In genomic region chr1:62621907-62622306, GRCh38 we compare ENCODE assay signal across 9 cellular contexts. TPM values are rescaled to one million over a fixed set of nuclear protein-coding genes. Genes with fewer than 3 reads are reported as not detected.
DNase-seq lines count a peak whose midpoint lies in the region; ATAC-seq and TF ChIP-seq lines count a peak whose summit lies in the region.
"Had no signal": no experiment of that assay in that cellular context is flagged by ENCODE, and none has a peak within 500 bp of the region (broad histone marks: within the 10 kb centered on the region; RNA-seq: fewer than 3 reads in every experiment).

No MANE protein-coding gene starts in this region.

- no peak overlapping the region for H3K14ac ChIP-seq in neuronal stem cell (ENCODE audit: low read length)

- no peak overlapping the region for H3K4me3 Mint-ChIP-seq in dendritic cell treated with granulocyte-macrophage colony-stimulating factor and Interleukin-4, amounts not matched to agents 40 ng/mL and 50 ng/mL, for 4 days

- H2BK12ac ChIP-seq in neuronal stem cell (ENCODE audit: low read length), result no peak overlapping the region

- no peak overlapping the region for H2BK5ac ChIP-seq in neuronal stem cell (ENCODE audit: low read length)

- H3K4me1 Mint-ChIP-seq in dendritic cell treated with granulocyte-macrophage colony-stimulating factor and Interleukin-4, amounts not matched to agents 40 ng/mL and 50 ng/mL, for 4 days (ENCODE audit: low read depth), result peaks cover 5% of the 10 kb centered on the region

- peaks cover 3% of the 10 kb centered on the region for H3K79me1 ChIP-seq in neuronal stem cell (ENCODE audit: low read depth, low read length)

- no peak overlapping the region for H3K9ac ChIP-seq in neuronal stem cell (ENCODE audit: low read depth, low read length, poor library complexity)

- DNase-seq in activated CD4-positive, CD25-positive, alpha-beta regulatory T cell treated with anti-CD3 and anti-CD28 coated beads, Interleukin-2, amount 50 U/mL, for 72 hours, result no peak
- DNase-seq in HFF-Myc (ENCODE audit: extremely low read depth, low read depth) (peak; percentile 37), M059J (ENCODE audit: low read depth) (peak; percentile 86), retinal pigment epithelial cell (ENCODE audit: low read depth) (peak; percentile 48), neuronal stem cell (ENCODE audit: low spot score) (no peak)
- no peak for DNase-seq in activated CD8-positive, alpha-beta memory T cell treated with anti-CD3 and anti-CD28 coated beads, Interleukin-2, amount 50 U/mL, for 48 hours
- DNase-seq: DND-41 had no signal

- no peak overlapping the region for H2AK5ac ChIP-seq in neuronal stem cell (ENCODE audit: low read depth, low read length)

- peak; percentile 58 to 67 for ATAC-seq in activated CD4-positive, CD25-positive, alpha-beta regulatory T cell treated with anti-CD3 and anti-CD28 coated beads, Interleukin-2, amount 50 U/mL, for 24 hours

- intact Hi-C loops in dendritic cell treated with granulocyte-macrophage colony-stimulating factor and Interleukin-4, amounts not matched to agents 40 ng/mL and 50 ng/mL, for 4 days (cut with micrococcal nuclease), result loop anchor here (10.0 kb wide), 1 partner anchor 63 kb away; the partner anchor contains the start of gene DOCK7

- H2BK15ac ChIP-seq in neuronal stem cell (ENCODE audit: low read length), result no peak overlapping the region

- no peak overlapping the region for H3K18ac ChIP-seq in neuronal stem cell (ENCODE audit: low read length)

- H3K4ac ChIP-seq in neuronal stem cell (ENCODE audit: low read length), result no peak overlapping the region

- H4K8ac ChIP-seq in neuronal stem cell (ENCODE audit: low read depth, low read length), result no peak overlapping the region

- H3K36me3 Mint-ChIP-seq in dendritic cell treated with granulocyte-macrophage colony-stimulating factor and Interleukin-4, amounts not matched to agents 40 ng/mL and 50 ng/mL, for 4 days (ENCODE audit: low read depth), result peaks cover 69% of the 10 kb centered on the region

- peaks cover 0 to 6% of the 10 kb centered on the region in 2 donors for H3K9me3 ChIP-seq in neuronal stem cell (replicated peaks in 1 of 2; ENCODE audit: control insufficient read depth in 2 of 2, insufficient read depth in 1 of 2, low read depth in 1 of 2, low read length in 2 of 2)

- H3K4me2 ChIP-seq in neuronal stem cell (ENCODE audit: insufficient read depth, low read length, poor library complexity, severe bottlenecking), result no peak overlapping the region

- no peak overlapping the region for H3K27ac ChIP-seq in neuronal stem cell (replicated peaks; ENCODE audit: low read length)

- no peak overlapping the region for H2BK120ac ChIP-seq in neuronal stem cell (ENCODE audit: low read depth, low read length)

- TF ChIP-seq CTCF in HFF-Myc (IDR thresholded peaks at IDR 0.05; ENCODE audit: low read depth, low read length, missing control alignments), result no peak
- no peak for TF ChIP-seq CTCF in retinal pigment epithelial cell (conservative IDR thresholded peaks at IDR 0.05; ENCODE audit: low read depth, low read length)

- no peaks in the 10 kb centered on the region for H3K9me3 Mint-ChIP-seq in dendritic cell treated with granulocyte-macrophage colony-stimulating factor and Interleukin-4, amounts not matched to agents 40 ng/mL and 50 ng/mL, for 4 days

- H3K27me3 ChIP-seq in neuronal stem cell (ENCODE audit: control insufficient read depth in 3 of 3, insufficient read depth in 3 of 3, low read depth in 1 of 3, low read length in 3 of 3), result no peaks in the 10 kb centered on the region

- H2AFZ ChIP-seq in neuronal stem cell (ENCODE audit: low read length), result no peak overlapping the region

- no peak overlapping the region for H3K23ac ChIP-seq in neuronal stem cell (ENCODE audit: low read depth, low read length, poor library complexity)

- no peak overlapping the region for H4K91ac ChIP-seq in neuronal stem cell (ENCODE audit: low read depth, low read length, poor library complexity)

- H3K36me3 ChIP-seq in neuronal stem cell (replicated peaks in 1 of 2; ENCODE audit: control insufficient read depth in 2 of 2, insufficient read depth in 2 of 2, low read length in 2 of 2), result peaks cover 0 to 76% of the 10 kb centered on the region in 2 donors

- no peaks in the 10 kb centered on the region for H3K4me1 ChIP-seq in neuronal stem cell (ENCODE audit: control insufficient read depth in 2 of 2, insufficient read depth in 1 of 2, low read depth in 1 of 2, low read length in 2 of 2)

- WGBS in neuronal stem cell (ENCODE audit: extremely low coverage in 2 of 2, insufficient read length in 2 of 2, insufficient replicate concordance in 1 of 2), 2 donors, result 100% methylated on average over 1 of the region's 1 CpG; no CpG with 5 or more reads in 1 of the 2 donors

- no peaks in the 10 kb centered on the region for H3K27me3 Mint-ChIP-seq in dendritic cell treated with granulocyte-macrophage colony-stimulating factor and Interleukin-4, amounts not matched to agents 40 ng/mL and 50 ng/mL, for 4 days

- no peak overlapping the region for H3K4me3 ChIP-seq in HFF-Myc (replicated peaks; ENCODE audit: low read depth, low read length)
- no peak overlapping the region for H3K4me3 ChIP-seq in retinal pigment epithelial cell (ENCODE audit: low read length)
- no peak overlapping the region for H3K4me3 ChIP-seq in neuronal stem cell (ENCODE audit: low read length in 2 of 2)

- H3K27ac Mint-ChIP-seq in dendritic cell treated with granulocyte-macrophage colony-stimulating factor and Interleukin-4, amounts not matched to agents 40 ng/mL and 50 ng/mL, for 4 days, result peak overlapping the region; percentile 24

RNA-seq across cellular contexts. Expression of gene ANGPTL3, which starts 24.6 kb away (rescaled TPM):
- not detected in 2 replicates for total RNA-seq in M059J (2014; rRNA removed; shearing (Covaris generic))
- polyA plus RNA-seq in neuronal stem cell (2013, experiment 1 of 2), result not detected
- polyA plus RNA-seq in neuronal stem cell (2013, experiment 2 of 2), result not detected

Comparison
In these comparisons a context has a peak if more than half of its experiments do, and no peak if none do; other contexts are left out.
1. DNase-seq: peak in HFF-Myc (single experiment), M059J (single experiment) and retinal pigment epithelial cell (single experiment); none in activated CD4-positive, CD25-positive, alpha-beta regulatory T cell treated with anti-CD3 and anti-CD28 coated beads, Interleukin-2, amount 50 U/mL, for 72 hours (single experiment), activated CD8-positive, alpha-beta memory T cell treated with anti-CD3 and anti-CD28 coated beads, Interleukin-2, amount 50 U/mL, for 48 hours (single experiment) and neuronal stem cell (single experiment).